22 cellular contexts compared by ENCODE assay signal in genomic region chr17:57221366-57222350, GRCh38. TPM values are rescaled to one million over a fixed set of nuclear protein-coding genes. Genes with fewer than 3 reads are reported as not detected.
DNase-seq lines count a peak whose midpoint lies in the region; ATAC-seq, FAIRE-seq and TF ChIP-seq lines count a peak whose summit lies in the region.
"Had no signal": no experiment of that assay in that cellular context is flagged by ENCODE, and none has a peak within 500 bp of the region (broad histone marks: within the 10 kb centered on the region; RNA-seq: fewer than 3 reads in every experiment).

No MANE protein-coding gene starts in this region.

- H3K9me3 ChIP-seq in SK-N-SH, result peaks cover 10% of the 10 kb centered on the region
- H3K9me3 ChIP-seq: BE2C had no signal

- H3K36me3 ChIP-seq in SK-N-SH (replicated peaks in 1 of 2; ENCODE audit: control insufficient read depth in 1 of 2, insufficient read depth in 2 of 2, low read length in 1 of 2), result peaks cover 0 to 4% of the 10 kb centered on the region in 2 experiments
- H3K36me3 ChIP-seq: BE2C had no signal

- H4K20me1 ChIP-seq in SK-N-SH (ENCODE audit: insufficient read depth), result no peaks in the 10 kb centered on the region

- TF ChIP-seq EP300 in SK-N-SH (IDR thresholded peaks at IDR 0.05; ENCODE audit: borderline replicate concordance in 1 of 2, low read depth in 1 of 2, low read length in 1 of 2), result no peak

- H3K9me3 Mint-ChIP-seq in activated naive CD4-positive, alpha-beta T cell treated with anti-CD3 and anti-CD28 coated beads, Interleukin-2, amount 50 U/mL, for 72 hours, result peaks cover 0 to 13% of the 10 kb centered on the region in 2 donors

- POLR2A ChIA-PET in SK-N-SH (lab: Yijun Ruan, JAX), result no interaction called here

- peak; percentile 67 for FAIRE-seq in H54 (lab: Jason Lieb, UNC)
- FAIRE-seq: A204.1, D721Med had no signal

- H3K27ac ChIP-seq in SK-N-SH (ENCODE audit: low read depth in 2 of 2, low read length in 1 of 2), result no peak overlapping the region
- H3K27ac ChIP-seq: HL-60 had no signal

- no peak for DNase-seq in SK-N-SH
- peak; percentile 5 for DNase-seq in COLO668 (lab: John Stamatoyannopoulos, UW; ENCODE audit: unreplicated experiment)
- DNase-seq in H54 (ENCODE audit: insufficient read length, low spot score), result no peak
- peak; percentile 6 for DNase-seq in NCI-H69 (lab: John Stamatoyannopoulos, UW)
- no peak for DNase-seq in T1000 (lab: John Stamatoyannopoulos, UW)
- no peak for DNase-seq in activated naive CD4-positive, alpha-beta T cell treated with anti-CD3 and anti-CD28 coated beads, Interleukin-2, amount 50 U/mL, for 72 hours (ENCODE audit: low spot score in 2 of 2)
- DNase-seq: ACHN; BE2C; C1 segment of cervical spinal cord; CD4-positive, CD25-positive, alpha-beta regulatory T cell; CD8-positive, alpha-beta memory T cell; DMS79 treated with DMSO at 0.1 percent for 48 hours; GF-D8; H7; IMR-90; KBM-7 had no signal

- no peaks in the 10 kb centered on the region for H3K4me1 ChIP-seq in SK-N-SH (ENCODE audit: control insufficient read depth in 1 of 2, insufficient read depth in 2 of 2, low read depth in 1 of 2, low read length in 1 of 2)
- H3K4me1 ChIP-seq: BE2C, Caco-2 had no signal

- no peak for TF ChIP-seq RAD21 in SK-N-SH (IDR thresholded peaks at IDR 0.05; ENCODE audit: low read length)

- no peak for TF ChIP-seq POLR2A in H54 (IDR thresholded peaks at IDR 0.05; ENCODE audit: low read depth, low read length)

- no peaks in the 10 kb centered on the region for H3K36me3 Mint-ChIP-seq in activated naive CD4-positive, alpha-beta T cell treated with anti-CD3 and anti-CD28 coated beads, Interleukin-2, amount 50 U/mL, for 72 hours
- H3K36me3 Mint-ChIP-seq: CD4-positive, CD25-positive, alpha-beta regulatory T cell had no signal

- no peaks in the 10 kb centered on the region for H3K79me2 ChIP-seq in SK-N-SH (ENCODE audit: insufficient read depth)

- WGBS in SK-N-SH (ENCODE audit: low lambda C conversion rate), result 24% methylated on average over 3 of the region's 3 CpGs

- ATAC-seq in SK-N-SH treated with all-trans-retinoic acid at 6 μM for 48 hours, result no peak
- no peak for ATAC-seq in activated naive CD4-positive, alpha-beta T cell treated with anti-CD3 and anti-CD28 coated beads, Interleukin-2, amount 50 U/mL, for 72 hours
- ATAC-seq: GM23338 had no signal

- CTCF ChIA-PET in SK-N-SH (lab: Yijun Ruan, JAX), result interaction anchor here (1.0 kb wide), 1 partner anchor 10 kb away, joined by 3 read pairs; no protein-coding TSS in a partner anchor

- no peak overlapping the region for H3K27ac Mint-ChIP-seq in activated naive CD4-positive, alpha-beta T cell treated with anti-CD3 and anti-CD28 coated beads, Interleukin-2, amount 50 U/mL, for 72 hours
- H3K27ac Mint-ChIP-seq: CD4-positive, CD25-positive, alpha-beta regulatory T cell; CD8-positive, alpha-beta memory T cell; GM23338 had no signal

- H3F3A ChIP-seq in SK-N-SH (replicated peaks; ENCODE audit: insufficient read depth), result no peaks in the 10 kb centered on the region

- no peak overlapping the region for H3K4me2 ChIP-seq in SK-N-SH
- H3K4me2 ChIP-seq: GM23338 had no signal

- TF ChIP-seq CTCF in SK-N-SH (IDR thresholded peaks at IDR 0.05), result no peak

- no peaks in the 10 kb centered on the region for H3K9me2 ChIP-seq in SK-N-SH

- H3K27me3 ChIP-seq in SK-N-SH (ENCODE audit: insufficient read depth), result no peaks in the 10 kb centered on the region
- H3K27me3 ChIP-seq: BE2C had no signal

- H3K9ac ChIP-seq in SK-N-SH, result no peak overlapping the region

- H3K4me3 ChIP-seq in SK-N-SH (ENCODE audit: low read depth in 2 of 2, low read length in 1 of 2), result no peak overlapping the region
- H3K4me3 ChIP-seq: GM23338 had no signal

- no peak overlapping the region for H2AFZ ChIP-seq in SK-N-SH (ENCODE audit: low read depth)
- H2AFZ ChIP-seq: GM23338 had no signal

TF ChIP-seq in SK-N-SH treated with all-trans-retinoic acid at 6 μM for 48 hours, 23 proteins besides CTCF, POLR2A, EP300 and RAD21:
- TF ChIP-seq PPARA (CRISPR knock-in tag; IDR thresholded peaks at IDR 0.05; ENCODE audit: borderline replicate concordance) (no peak), ZNF70 (CRISPR knock-in tag; IDR thresholded peaks at IDR 0.05) (no peak), PATZ1 (CRISPR knock-in tag; IDR thresholded peaks at IDR 0.05; ENCODE audit: borderline replicate concordance) (no peak), ZFP3 (CRISPR knock-in tag; IDR thresholded peaks at IDR 0.05) (no peak), RARB (CRISPR knock-in tag; IDR thresholded peaks at IDR 0.05) (no peak), TOX (CRISPR knock-in tag; IDR thresholded peaks at IDR 0.05; ENCODE audit: borderline replicate concordance) (no peak), ZFP30 (CRISPR knock-in tag; IDR thresholded peaks at IDR 0.05) (peak; percentile 97), POU6F1 (CRISPR knock-in tag; IDR thresholded peaks at IDR 0.05; ENCODE audit: borderline replicate concordance, low read depth) (no peak), ISL1 (CRISPR knock-in tag; IDR thresholded peaks at IDR 0.05) (no peak)

TF ChIP-seq in SK-N-SH, 30 proteins besides CTCF, POLR2A, EP300 and RAD21:
- no peak for TF ChIP-seq JUND (IDR thresholded peaks at IDR 0.05)
- no peak for TF ChIP-seq YY1 (IDR thresholded peaks at IDR 0.05; ENCODE audit: low read depth)
- TF ChIP-seq USF1 (IDR thresholded peaks at IDR 0.05; ENCODE audit: borderline replicate concordance, low read depth), result no peak

RNA-seq across cellular contexts. Expression of gene MSI2, which starts 34.7 kb away (rescaled TPM):
- polyA plus RNA-seq in SK-N-SH (2012; rRNA removed), result 24.1 and 25.5 TPM in 2 replicates
- 23.2 and 23.5 TPM in 2 replicates for polyA plus RNA-seq in SK-N-SH (2012; cell fraction: cytosol; rRNA removed)
- 25.7 and 34.7 TPM in 2 replicates for polyA plus RNA-seq in SK-N-SH (2012; cell fraction: nucleus; rRNA removed)
- total RNA-seq in activated naive CD4-positive, alpha-beta T cell treated with anti-CD3 and anti-CD28 coated beads, Interleukin-2, amount 50 U/mL, for 72 hours, result 10 to 100 TPM; 54.1 to 74.8 TPM

Comparison
In these comparisons a context has a peak if more than half of its experiments do, and no peak if none do; other contexts are left out.
1. DNase-seq: peak in COLO668 (single experiment) and NCI-H69 (single experiment); none in SK-N-SH (single experiment), H54 (single experiment), T1000 (single experiment) and activated naive CD4-positive, alpha-beta T cell treated with anti-CD3 and anti-CD28 coated beads, Interleukin-2, amount 50 U/mL, for 72 hours (0 of 2).